18 cellular contexts compared by ENCODE assay signal in genomic region chr2:212532087-212532486, GRCh38. TPM values are rescaled to one million over a fixed set of nuclear protein-coding genes. Genes with fewer than 3 reads are reported as not detected.
"Had no signal": no experiment of that assay in that cellular context is flagged by ENCODE, and none has a peak within 500 bp of the region (broad histone marks: within the 10 kb centered on the region; RNA-seq: fewer than 3 reads in every experiment).

No MANE protein-coding gene starts in this region.

- H3K4me3 ChIP-seq: MG63, SJSA1 had no signal

- H3K4me1 ChIP-seq: SJSA1 had no signal

- H3K36me3 ChIP-seq: MG63, SJSA1 had no signal

- H3K9me3 ChIP-seq: MG63, SJSA1 had no signal

- DNase-seq: KBM-7, MG63, NCI-H1092, NCI-H1436, NCI-H187, NCI-H2029, NCI-H2081 treated with DMSO at 0.1 percent for 48 hours, NCI-H2171, NCI-H226, NCI-H510A, NCI-H524 treated with DMSO at 0.1 percent for 48 hours, NCI-H774, Right ventricle myocardium superior, RPMI8226, SIG-M5 had no signal

- H3K27ac ChIP-seq: SJSA1 had no signal

RNA-seq across cellular contexts. Expression of gene ERBB4, which starts 6.5 kb away (rescaled TPM):
- total RNA-seq: HT-29, LHCN-M2 had no signal
